9 cellular contexts compared by ENCODE assay signal in the genomic region with DNA sequence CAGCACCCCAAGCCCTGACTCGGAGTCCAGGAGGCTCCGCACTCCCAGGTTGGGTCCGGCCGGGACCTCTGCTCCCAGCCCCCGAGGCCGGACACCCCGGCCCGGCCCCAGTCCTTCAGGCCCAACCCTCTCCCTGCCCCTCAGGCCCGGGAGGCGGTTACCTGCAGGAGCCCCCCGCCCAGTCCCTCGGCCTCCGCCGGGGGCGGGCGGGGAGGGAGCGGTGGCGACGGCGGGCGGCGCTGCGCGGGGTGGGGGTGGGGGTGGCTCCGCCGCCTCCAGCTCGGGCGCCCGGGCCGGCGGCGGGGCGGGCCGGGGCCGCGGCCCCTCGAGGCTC. TPM values are rescaled to one million over a fixed set of nuclear protein-coding genes. Genes with fewer than 3 reads are reported as not detected.
DNase-seq lines count a peak whose midpoint lies in the region; ATAC-seq, FAIRE-seq and TF ChIP-seq lines count a peak whose summit lies in the region.
"Had no signal": no experiment of that assay in that cellular context is flagged by ENCODE, and none has a peak within 500 bp of the region (broad histone marks: within the 10 kb centered on the region; RNA-seq: fewer than 3 reads in every experiment).

No MANE protein-coding gene starts in this region.

- dilution Hi-C loops in endothelial cell of umbilical vein (cut with MboI; ENCODE audit: extremely low pct_ligation_motif_present, low sequenced_read_pairs): no loop called here

- no peak for TF ChIP-seq CTCF in endothelial cell of umbilical vein (IDR thresholded peaks at IDR 0.05; ENCODE audit: extremely low read depth in 1 of 2, insufficient read depth in 1 of 2, low read depth in 1 of 2, low read length in 2 of 2)

- H3K27ac Mint-ChIP-seq in activated naive CD4-positive, alpha-beta T cell treated with anti-CD3 and anti-CD28 coated beads, Interleukin-2, amount 10 ng/mL, durations not matched to agents 7 days and 5 days: peak overlapping the region; percentile 86
- peak overlapping the region; percentile 52 for H3K27ac Mint-ChIP-seq in T-helper 2 cell treated with Interferon-gamma antibody and Interleukin-4, amounts not matched to agents 5 μg/mL and 100 μg/mL, for 36 hours
- H3K27ac Mint-ChIP-seq in naive thymus-derived CD4-positive, alpha-beta T cell: peak overlapping the region in 7 of 9 donors; percentile 41 to 95 (median 74)

- no peak for TF ChIP-seq POLR2A in endothelial cell of umbilical vein (IDR thresholded peaks at IDR 0.05; ENCODE audit: low read depth, low read length)

- H3K27ac ChIP-seq in endothelial cell of umbilical vein (ENCODE audit: insufficient read depth, low read depth, low read length): peak overlapping the region; percentile 48
- peak overlapping the region; percentile 97 for H3K27ac ChIP-seq in naive thymus-derived CD4-positive, alpha-beta T cell (ENCODE audit: low read depth, low read length)

- H3K9ac ChIP-seq in endothelial cell of umbilical vein (replicated peaks; ENCODE audit: extremely low read depth, insufficient read depth, low read length): peak overlapping the region; percentile 82

- peaks cover 7% of the 10 kb centered on the region for H3K4me1 ChIP-seq in endothelial cell of umbilical vein (ENCODE audit: control insufficient read depth, extremely low read depth, insufficient read depth, low read length)
- H3K4me1 ChIP-seq in naive thymus-derived CD4-positive, alpha-beta T cell (ENCODE audit: control insufficient read depth in 2 of 2, insufficient read depth in 2 of 2, low read length in 2 of 2): peaks cover 24 to 25% of the 10 kb centered on the region in 2 donors

- BruUV-seq in endothelial cell of umbilical vein (replicated peaks; lab: Mats Ljungman, UMichigan): no TSS peak

- H3K27me3 Mint-ChIP-seq in activated naive CD4-positive, alpha-beta T cell treated with anti-CD3 and anti-CD28 coated beads, Interleukin-2, amount 10 ng/mL, durations not matched to agents 7 days and 5 days: no peaks in the 10 kb centered on the region
- H3K27me3 Mint-ChIP-seq in T-helper 2 cell treated with Interferon-gamma antibody and Interleukin-4, amounts not matched to agents 5 μg/mL and 100 μg/mL, for 36 hours (ENCODE audit: low read depth): no peaks in the 10 kb centered on the region
- H3K27me3 Mint-ChIP-seq in naive thymus-derived CD4-positive, alpha-beta T cell: no peaks in the 10 kb centered on the region

- DNase-seq in activated naive CD4-positive, alpha-beta T cell treated with anti-CD3 and anti-CD28 coated beads, Interleukin-2, amount 10 ng/mL, durations not matched to agents 7 days and 5 days: peak; percentile 62
- no peak for DNase-seq in activated naive CD4-positive, alpha-beta T cell treated with Interleukin-2 at 50 U/mL for 16 hours
- DNase-seq in T-helper 2 cell treated with Interferon-gamma antibody and Interleukin-4, amounts not matched to agents 5 μg/mL and 100 μg/mL, for 36 hours (ENCODE audit: low spot score): no peak
- peak; percentile 21 for DNase-seq in endothelial cell of umbilical vein (ENCODE audit: low read depth, low spot score)
- DNase-seq in naive thymus-derived CD4-positive, alpha-beta T cell: peak in 3 of 9 donors; percentile 32 to 60 (median 42)
- DNase-seq in cerebellar nuclear complex (lab: John Stamatoyannopoulos, UW): no peak
- no peak for DNase-seq in SIG-M5 (lab: John Stamatoyannopoulos, UW)

- peak overlapping the region; percentile 60 for H2AFZ ChIP-seq in endothelial cell of umbilical vein (ENCODE audit: low read depth, low read length)

- H3K79me2 ChIP-seq in endothelial cell of umbilical vein (ENCODE audit: control insufficient read depth, insufficient read depth, low read length): peaks cover 47% of the 10 kb centered on the region

- POLR2A ChIA-PET in endothelial cell of umbilical vein (lab: Charles Lee): no interaction called here
- POLR2A ChIA-PET in naive thymus-derived CD4-positive, alpha-beta T cell (lab: Charles Lee): no interaction called here

- peak overlapping the region; percentile 88 for H3K4me2 ChIP-seq in endothelial cell of umbilical vein (ENCODE audit: insufficient read depth, low read length)

- H3K9me3 ChIP-seq in endothelial cell of umbilical vein (replicated peaks; ENCODE audit: control insufficient read depth, insufficient read depth, low read length): no peaks in the 10 kb centered on the region
- H3K9me3 ChIP-seq in naive thymus-derived CD4-positive, alpha-beta T cell (ENCODE audit: control insufficient read depth in 2 of 3, low read length in 3 of 3): no peaks in the 10 kb centered on the region

- intact Hi-C loops in endothelial cell of umbilical vein (cut with micrococcal nuclease): loop anchor here (5.0 to 10.0 kb wide), 2 partner anchors 98 to 165 kb away; a partner anchor contains a TSS
- intact Hi-C loops in naive thymus-derived CD4-positive, alpha-beta T cell (cut with micrococcal nuclease): no loop called here

- ATAC-seq in HG03097 (IDR thresholded peaks at IDR 0.05; ENCODE audit: low FRiP score, unreplicated experiment): peak; percentile 31
- peak; percentile 68 for ATAC-seq in naive thymus-derived CD4-positive, alpha-beta T cell

- H3K36me3 Mint-ChIP-seq in activated naive CD4-positive, alpha-beta T cell treated with anti-CD3 and anti-CD28 coated beads, Interleukin-2, amount 10 ng/mL, durations not matched to agents 7 days and 5 days: peaks cover 17% of the 10 kb centered on the region
- peaks cover 7% of the 10 kb centered on the region for H3K36me3 Mint-ChIP-seq in T-helper 2 cell treated with Interferon-gamma antibody and Interleukin-4, amounts not matched to agents 5 μg/mL and 100 μg/mL, for 36 hours (ENCODE audit: low read depth)
- no peaks in the 10 kb centered on the region for H3K36me3 Mint-ChIP-seq in naive thymus-derived CD4-positive, alpha-beta T cell

- H3K4me3 Mint-ChIP-seq in activated naive CD4-positive, alpha-beta T cell treated with anti-CD3 and anti-CD28 coated beads, Interleukin-2, amount 10 ng/mL, durations not matched to agents 7 days and 5 days: peak overlapping the region; percentile 83
- H3K4me3 Mint-ChIP-seq in T-helper 2 cell treated with Interferon-gamma antibody and Interleukin-4, amounts not matched to agents 5 μg/mL and 100 μg/mL, for 36 hours: peak overlapping the region; percentile 72
- H3K4me3 Mint-ChIP-seq in naive thymus-derived CD4-positive, alpha-beta T cell: peak overlapping the region; percentile 32 to 98 (median 82)

- no peaks in the 10 kb centered on the region for H3K27me3 ChIP-seq in endothelial cell of umbilical vein (ENCODE audit: control insufficient read depth in 2 of 2, insufficient read depth in 2 of 2, low read length in 2 of 2)
- no peaks in the 10 kb centered on the region for H3K27me3 ChIP-seq in naive thymus-derived CD4-positive, alpha-beta T cell (ENCODE audit: control insufficient read depth in 2 of 2, insufficient read depth in 2 of 2, low read length in 2 of 2)

- CTCF ChIA-PET in activated naive CD4-positive, alpha-beta T cell treated with anti-CD3 and anti-CD28 coated beads, Interleukin-2, amount 10 ng/mL, durations not matched to agents 7 days and 5 days (lab: Charles Lee): no interaction called here
- CTCF ChIA-PET in endothelial cell of umbilical vein (lab: Charles Lee): no interaction called here
- CTCF ChIA-PET in naive thymus-derived CD4-positive, alpha-beta T cell (lab: Charles Lee): no interaction called here

- no peaks in the 10 kb centered on the region for H3K9me3 Mint-ChIP-seq in activated naive CD4-positive, alpha-beta T cell treated with anti-CD3 and anti-CD28 coated beads, Interleukin-2, amount 10 ng/mL, durations not matched to agents 7 days and 5 days
- no peaks in the 10 kb centered on the region for H3K9me3 Mint-ChIP-seq in T-helper 2 cell treated with Interferon-gamma antibody and Interleukin-4, amounts not matched to agents 5 μg/mL and 100 μg/mL, for 36 hours
- no peaks in the 10 kb centered on the region for H3K9me3 Mint-ChIP-seq in naive thymus-derived CD4-positive, alpha-beta T cell

- H3K9me1 ChIP-seq in endothelial cell of umbilical vein (replicated peaks; ENCODE audit: control insufficient read depth, extremely low read depth, insufficient read depth, low read length): no peaks in the 10 kb centered on the region

- H3K4me3 ChIP-seq in endothelial cell of umbilical vein (replicated peaks in 1 of 3; ENCODE audit: insufficient read depth in 1 of 3, low read depth in 1 of 3, low read length in 3 of 3): peak overlapping the region; percentile 61 to 99 (median 74)
- peak overlapping the region; percentile 86 for H3K4me3 ChIP-seq in naive thymus-derived CD4-positive, alpha-beta T cell (ENCODE audit: low read length)

- H3K36me3 ChIP-seq in endothelial cell of umbilical vein (ENCODE audit: control insufficient read depth in 2 of 2, extremely low read depth in 1 of 2, insufficient read depth in 2 of 2, low read length in 2 of 2): no peaks in the 10 kb centered on the region
- peaks cover 0 to 4% (median 0%) of the 10 kb centered on the region in 3 experiments for H3K36me3 ChIP-seq in naive thymus-derived CD4-positive, alpha-beta T cell (ENCODE audit: control insufficient read depth in 2 of 3, insufficient read depth in 3 of 3, low read length in 3 of 3)

- peaks cover 5% of the 10 kb centered on the region for H4K20me1 ChIP-seq in endothelial cell of umbilical vein (replicated peaks; ENCODE audit: control insufficient read depth, extremely low read depth, insufficient read depth, low read length)

- FAIRE-seq in endothelial cell of umbilical vein (lab: Jason Lieb, UNC): no peak
- FAIRE-seq: endometrium had no signal

- peaks cover 52% of the 10 kb centered on the region for H3K4me1 Mint-ChIP-seq in activated naive CD4-positive, alpha-beta T cell treated with anti-CD3 and anti-CD28 coated beads, Interleukin-2, amount 10 ng/mL, durations not matched to agents 7 days and 5 days
- H3K4me1 Mint-ChIP-seq in T-helper 2 cell treated with Interferon-gamma antibody and Interleukin-4, amounts not matched to agents 5 μg/mL and 100 μg/mL, for 36 hours (ENCODE audit: low read depth): peaks cover 26% of the 10 kb centered on the region
- H3K4me1 Mint-ChIP-seq in naive thymus-derived CD4-positive, alpha-beta T cell: peaks cover 30 to 50% (median 38%) of the 10 kb centered on the region in 7 donors

TF ChIP-seq in endothelial cell of umbilical vein, 7 proteins besides CTCF, POLR2A, EP300 and RAD21 (continues in another document):
- no peak for TF ChIP-seq POLR2AphosphoS5 (IDR thresholded peaks at IDR 0.05; ENCODE audit: insufficient read depth, low read depth, low read length)
- TF ChIP-seq MYC (IDR thresholded peaks at IDR 0.05; ENCODE audit: low read depth, low read length): no peak

RNA-seq across cellular contexts. Expression of a gene that starts 0.3 kb away (rescaled TPM):
- total RNA-seq in endothelial cell of umbilical vein: 36.7 and 38.3 TPM in 2 replicates
- 9.9 and 11.2 TPM in 2 replicates for polyA plus RNA-seq in endothelial cell of umbilical vein
- polyA plus RNA-seq in endothelial cell of umbilical vein (2011; cell fraction: cytosol; rRNA removed): 16.7 and 17.2 TPM in 2 replicates
- polyA plus RNA-seq in endothelial cell of umbilical vein (2011; cell fraction: nucleus; rRNA removed): 16.8 and 19.1 TPM in 2 replicates
- polyA plus RNA-seq in endothelial cell of umbilical vein (2012): 11.7 and 12.0 TPM in 2 replicates
- polyA minus RNA-seq in endothelial cell of umbilical vein: 38.9 and 39.0 TPM in 2 replicates
- 32.2 TPM for polyA minus RNA-seq in endothelial cell of umbilical vein (2011; cell fraction: cytosol; rRNA and poly(A)+ RNA removed)
- polyA minus RNA-seq in endothelial cell of umbilical vein (2011; cell fraction: nucleus; rRNA and poly(A)+ RNA removed): 21.5 and 24.5 TPM in 2 replicates
- total RNA-seq in naive thymus-derived CD4-positive, alpha-beta T cell: 10 to 100 TPM; 63.6 to 97.2 (median 78.1) TPM
- polyA plus RNA-seq in naive thymus-derived CD4-positive, alpha-beta T cell: 1 to 10 TPM; 3.3 to 3.8 TPM

Comparison
In these comparisons a context has a peak if more than half of its experiments do, and no peak if none do; other contexts are left out.
1. DNase-seq: peak in activated naive CD4-positive, alpha-beta T cell treated with anti-CD3 and anti-CD28 coated beads, Interleukin-2, amount 10 ng/mL, durations not matched to agents 7 days and 5 days (single experiment) and endothelial cell of umbilical vein (single experiment); none in activated naive CD4-positive, alpha-beta T cell treated with Interleukin-2 at 50 U/mL for 16 hours (single experiment), T-helper 2 cell treated with Interferon-gamma antibody and Interleukin-4, amounts not matched to agents 5 μg/mL and 100 μg/mL, for 36 hours (single experiment), cerebellar nuclear complex (0 of 2) and SIG-M5 (single experiment).
2. Peak in every context shown above with its lines, with median percentiles within 50 percentile points of each other: H3K27ac Mint-ChIP-seq and H3K4me3 Mint-ChIP-seq.